ENCODE assay signal across 8 cellular contexts in genomic region chr20:53623454-53624206, GRCh38. TPM values are rescaled to one million over a fixed set of nuclear protein-coding genes. Genes with fewer than 3 reads are reported as not detected.
DNase-seq lines count a peak whose midpoint lies in the region; ATAC-seq, FAIRE-seq and TF ChIP-seq lines count a peak whose summit lies in the region.

No MANE protein-coding gene starts in this region.

- H3K27me3 ChIP-seq in BJ (ENCODE audit: control insufficient read depth, insufficient read depth, low read length) (no peaks in the 10 kb centered on the region), KMS-11 (ENCODE audit: insufficient read depth, low read depth) (no peaks in the 10 kb centered on the region)

- H3K9me3 ChIP-seq in kidney (ENCODE audit: control insufficient read depth in 1 of 2, low read length in 2 of 2) = no peaks in the 10 kb centered on the region

- POLR2A ChIA-PET in BJ (lab: Charles Lee) = interaction anchor here (0.6 kb wide), 1 partner anchor 222 kb away, joined by 6 read pairs; no protein-coding TSS in a partner anchor

- peaks cover 54% of the 10 kb centered on the region for H3K4me1 ChIP-seq in KMS-11 (ENCODE audit: low read depth, poor library complexity, severe bottlenecking)
- peaks cover 12 to 27% of the 10 kb centered on the region in 2 donors for H3K4me1 ChIP-seq in kidney (ENCODE audit: control insufficient read depth in 1 of 2, insufficient read depth in 1 of 2, low read depth in 1 of 2, low read length in 2 of 2)

- H3K9ac ChIP-seq in KMS-11 (peak overlapping the region; percentile 92), kidney (ENCODE audit: low read length in 2 of 2) (peak overlapping the region; percentile 50 to 96)

- TF ChIP-seq CTCF in BJ (IDR thresholded peaks at IDR 0.05; ENCODE audit: insufficient read depth, low read depth, low read length) (no peak), KMS-11 (conservative IDR thresholded peaks at IDR 0.05; ENCODE audit: low read depth, low read length) (no peak; the same call in 1 of the 2 replicates), kidney (IDR thresholded peaks at IDR 0.05; ENCODE audit: borderline replicate concordance, extremely low read depth, insufficient read depth) (no peak)

- intact Hi-C loops in kidney (cut with DNase I) = no loop called here

- peak; percentile 35 for ATAC-seq in GM19351 (IDR thresholded peaks at IDR 0.05; ENCODE audit: unreplicated experiment)
- no peak for ATAC-seq in GM19035 (IDR thresholded peaks at IDR 0.05; ENCODE audit: unreplicated experiment)

- CTCF ChIA-PET in BJ (lab: Yijun Ruan, JAX) = interaction anchor here (0.8 to 1.4 kb wide), 6 partner anchors 13 to 151 kb away, joined by 3 to 9 read pairs (median 3); no protein-coding TSS in a partner anchor

- peak overlapping the region; percentile 70 for H2AFZ ChIP-seq in KMS-11 (ENCODE audit: low read depth)

- H3K27ac ChIP-seq in KMS-11 (peak overlapping the region; percentile 98), kidney (ENCODE audit: low read depth in 2 of 2, low read length in 2 of 2) (peak overlapping the region; percentile 94 to 96), skin epidermis (peak overlapping the region; percentile 55 to 93 (median 87))

- DNase-seq in BJ (ENCODE audit: low read depth) = no peak
- peak; percentile 10 for DNase-seq in T-helper 22 cell (ENCODE audit: low read depth)
- DNase-seq in central memory CD4-positive, alpha-beta T cell = peak; percentile 26
- DNase-seq in kidney = peak; percentile 80

- H3K36me3 ChIP-seq in BJ (ENCODE audit: control insufficient read depth, insufficient read depth, low read length) = no peaks in the 10 kb centered on the region
- no peaks in the 10 kb centered on the region for H3K36me3 ChIP-seq in KMS-11 (ENCODE audit: insufficient read depth)
- no peaks in the 10 kb centered on the region for H3K36me3 ChIP-seq in kidney (ENCODE audit: control insufficient read depth in 1 of 2, insufficient read depth in 2 of 2, low read length in 2 of 2)

- no peaks in the 10 kb centered on the region for H4K20me1 ChIP-seq in KMS-11 (ENCODE audit: insufficient read depth)

- no peak for FAIRE-seq in kidney (lab: Jason Lieb, UNC)

- peak overlapping the region; percentile 14; the same call in 1 of the 2 replicates for H3K4me3 ChIP-seq in BJ (ENCODE audit: low read depth, low read length)
- peak overlapping the region; percentile 0 for H3K4me3 ChIP-seq in KMS-11 (IDR thresholded peaks at IDR 0.05; ENCODE audit: insufficient read depth, low read depth, low read length)
- H3K4me3 ChIP-seq in kidney (ENCODE audit: low read length in 2 of 2) = peak overlapping the region; percentile 61 to 69
- H3K4me3 ChIP-seq in skin epidermis = peak overlapping the region; percentile 15 to 38 (median 21)

- H3K4me2 ChIP-seq in KMS-11 = peak overlapping the region; percentile 85

- H3K79me2 ChIP-seq in KMS-11 (ENCODE audit: insufficient read depth, low read depth) = no peaks in the 10 kb centered on the region

RNA-seq across cellular contexts. Expression of gene ZNF217, which starts 30.0 kb away (rescaled TPM):
- polyA plus RNA-seq in BJ (2011; rRNA removed) (9.4 and 13.6 TPM in 2 replicates), kidney (ENCODE audit: insufficient read depth, low read depth, low replicate concordance) (5.0 TPM)
- 24.9 and 34.5 TPM in 2 replicates for polyA minus RNA-seq in BJ (2011; rRNA and poly(A)+ RNA removed)
- total RNA-seq in kidney = 60.9 TPM

Comparison
In these comparisons a context has a peak if more than half of its experiments do, and no peak if none do; other contexts are left out.
1. H3K4me3 ChIP-seq: peak in every context shown above with its lines; median percentile 65 in kidney; 21 in skin epidermis; 14 in BJ; 0 in KMS-11.